27 cellular contexts compared by ENCODE assay signal in the genomic region with DNA sequence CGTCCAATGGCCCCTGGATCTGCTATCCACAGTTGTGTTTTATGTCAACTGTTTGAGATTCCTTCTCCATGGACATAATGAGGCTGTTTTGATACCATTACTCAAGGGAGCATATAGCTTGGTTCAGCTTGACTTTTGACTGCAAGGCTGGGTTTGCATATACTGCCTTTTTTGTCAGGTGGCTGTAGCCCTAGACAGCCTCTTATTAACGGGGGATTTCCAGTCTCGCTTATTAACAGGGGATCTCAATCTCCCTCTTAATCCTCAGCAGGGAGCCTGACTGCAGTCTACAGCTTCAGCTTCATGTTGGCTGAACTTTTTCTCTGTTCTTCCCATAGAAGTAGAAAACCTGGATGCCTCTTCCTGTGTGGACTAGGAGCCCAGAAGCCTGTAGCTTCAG.
DNase-seq lines count a peak whose midpoint lies in the region; ATAC-seq, FAIRE-seq and TF ChIP-seq lines count a peak whose summit lies in the region.
"Had no signal": no experiment of that assay in that cellular context is flagged by ENCODE, and none has a peak within 500 bp of the region (broad histone marks: within the 10 kb centered on the region; RNA-seq: fewer than 3 reads in every experiment).

No MANE protein-coding gene starts in this region.

- in situ Hi-C loops in GM12878 (cut with MboI) = no loop called here

- 29% methylated on average over 3 of the region's 3 CpGs for WGBS in GM12878 (ENCODE audit: insufficient coverage, insufficient replicate concordance, low lambda C conversion rate, missing lambda C conversion rate)
- WGBS in adrenal gland, 4 donors = 78 to 88% (median 80%) methylated on average over 3 of the region's 3 CpGs

- no peak overlapping the region for H3K9ac ChIP-seq in GM12878 (ENCODE audit: control insufficient read depth, insufficient read depth, low read length)

- H3K4me2 ChIP-seq in GM12878 (ENCODE audit: control insufficient read depth, insufficient read depth) = no peak overlapping the region

- RAD21 ChIA-PET in GM12878 (lab: Charles Lee; ENCODE audit: unreplicated experiment) = interaction anchor here (1.0 to 1.5 kb wide), 3 partner anchors 15 to 20 kb away, joined by 3 to 7 read pairs (median 6); no protein-coding TSS in a partner anchor

- no peak for TF ChIP-seq RAD21 in GM12878 (IDR thresholded peaks at IDR 0.05; ENCODE audit: insufficient read depth, low read depth, low read length)

- CTCF ChIA-PET in A673 (lab: Charles Lee) = no interaction called here
- CTCF ChIA-PET in GM12878 (lab: Yijun Ruan, JAX) = interaction anchor here (0.8 kb wide), 1 partner anchor 14 kb away, joined by 3 read pairs; no protein-coding TSS in a partner anchor

- no peak for FAIRE-seq in GM12878 (lab: Jason Lieb, UNC)
- FAIRE-seq: islet of Langerhans had no signal

- DNase-seq in A673 (ENCODE audit: low spot score) (peak; percentile 56), GM12878 (ENCODE audit: low read depth, low spot score) (no peak), DMS114 treated with DMSO at 0.1 percent for 48 hours (lab: John Stamatoyannopoulos, UW; ENCODE audit: unreplicated experiment) (no peak), NCI-H2029 treated with DMSO at 0.1 percent for 48 hours (lab: John Stamatoyannopoulos, UW) (no peak), adrenal gland (no peak)
- DNase-seq: activated CD4-positive, alpha-beta T cell treated with anti-CD3 and anti-CD28 coated beads, Interleukin-2, amount 10 ng/mL, durations not matched to agents 24 days and 14 days; activated naive CD4-positive, alpha-beta T cell treated with Interleukin-2 at 50 U/mL for 16 hours; activated T-cell treated with anti-CD3 and anti-CD28 coated beads, Interleukin-2, amount 50 U/mL, for 4 hours; CD8-positive, alpha-beta memory T cell; DMS 273 treated with DMSO at 0.1 percent for 48 hours; glutamatergic neuron; H9; Karpas-422; left ventricle myocardium inferior; naive thymus-derived CD4-positive, alpha-beta T cell; NCI-H2171; SIG-M5; stimulated activated CD4-positive, alpha-beta T cell treated with anti-CD3 and anti-CD28 coated beads, Interleukin-4, amount 100 ng/mL, for 24 hours had no signal

- H3K9me3 ChIP-seq in A673 (ENCODE audit: low read depth, low read length, poor library complexity, severe bottlenecking) (peaks cover 18% of the 10 kb centered on the region), GM12878 (replicated peaks; ENCODE audit: control insufficient read depth, insufficient read depth, low read length) (no peaks in the 10 kb centered on the region; the same call in 2 of the 3 replicates), adrenal gland (replicated peaks in 1 of 3) (peaks cover 0 to 9% (median 0%) of the 10 kb centered on the region in 3 donors)
- H3K9me3 ChIP-seq: prostate gland had no signal

- H4K20me1 ChIP-seq in GM12878 (ENCODE audit: control insufficient read depth, insufficient read depth) = no peaks in the 10 kb centered on the region

- POLR2A ChIA-PET in A673 (lab: Charles Lee; ENCODE audit: low non-redundant PET) (no interaction called here), GM12878 (lab: Charles Lee) (interaction anchor here (0.6 to 1.2 kb wide), 2 partner anchors 14 to 39 kb away, joined by 3 to 7 read pairs; no protein-coding TSS in a partner anchor)

- H3K36me3 ChIP-seq in A673 (ENCODE audit: insufficient read depth, low read length, poor library complexity, severe bottlenecking) (no peaks in the 10 kb centered on the region), GM12878 (ENCODE audit: control insufficient read depth in 2 of 2, insufficient read depth in 2 of 2, low read length in 1 of 2) (no peaks in the 10 kb centered on the region), adrenal gland (replicated peaks in 1 of 2) (no peaks in the 10 kb centered on the region)
- H3K36me3 ChIP-seq: left ventricle myocardium inferior, prostate gland had no signal

- H3K27me3 ChIP-seq in A673 (replicated peaks; ENCODE audit: insufficient read depth, low read depth, low read length, poor library complexity) = no peaks in the 10 kb centered on the region
- H3K27me3 ChIP-seq in GM12878 (replicated peaks in 1 of 2; ENCODE audit: control insufficient read depth in 2 of 2, insufficient read depth in 2 of 2, low read length in 1 of 2) = no peaks in the 10 kb centered on the region
- H3K27me3 ChIP-seq in adrenal gland = no peaks in the 10 kb centered on the region

- TF ChIP-seq POLR2A in GM12878 (IDR thresholded peaks at IDR 0.05; ENCODE audit: low read depth, low read length) = no peak
- no peak for TF ChIP-seq POLR2A in adrenal gland (IDR thresholded peaks at IDR 0.05)

- no peaks in the 10 kb centered on the region for H3K79me2 ChIP-seq in GM12878 (ENCODE audit: control insufficient read depth, insufficient read depth, low read length)

- TF ChIP-seq EP300 in GM12878 (IDR thresholded peaks at IDR 0.05; ENCODE audit: borderline replicate concordance in 1 of 2, control insufficient read depth in 1 of 2, low read depth in 2 of 2, low read length in 2 of 2) = no peak

- SMC1A ChIA-PET in GM12878 (lab: Charles Lee; ENCODE audit: uncharacterized antibody, unreplicated experiment) = interaction anchor here (1.3 to 10.5 kb wide), 4 partner anchors 16 to 182 kb away, joined by 3 to 81 read pairs (median 6); no protein-coding TSS in a partner anchor

- intact Hi-C loops in A673 (cut with micrococcal nuclease; ENCODE audit: unreplicated experiment) (no loop called here), GM12878 (cut with micrococcal nuclease; ENCODE audit: unreplicated experiment) (loop anchor here (5.0 kb wide), 1 partner anchor 154 kb away; no protein-coding TSS in a partner anchor), adrenal gland (cut with DNase I) (no loop called here)

- BruUV-seq in A673 (replicated peaks; lab: Mats Ljungman, UMichigan) (no TSS peak), GM12878 (replicated peaks; lab: Mats Ljungman, UMichigan) (no TSS peak)

- no peak overlapping the region for H3K4me3 ChIP-seq in A673 (ENCODE audit: low read depth, low read length, poor library complexity, severe bottlenecking)
- no peak overlapping the region for H3K4me3 ChIP-seq in GM12878
- no peak overlapping the region for H3K4me3 ChIP-seq in adrenal gland
- H3K4me3 ChIP-seq: left ventricle myocardium inferior, prostate gland had no signal

- H2AFZ ChIP-seq in GM12878 (ENCODE audit: control insufficient read depth, low read depth, low read length) = no peak overlapping the region

- peaks cover 26% of the 10 kb centered on the region for H3K4me1 ChIP-seq in A673 (ENCODE audit: insufficient read depth, low read length, poor library complexity, severe bottlenecking)
- H3K4me1 ChIP-seq in GM12878 (ENCODE audit: control insufficient read depth, insufficient read depth, low read length) = peaks cover 4% of the 10 kb centered on the region; the same call in 1 of the 2 replicates
- H3K4me1 ChIP-seq in adrenal gland (replicated peaks in 1 of 2) = no peaks in the 10 kb centered on the region
- H3K4me1 ChIP-seq: left ventricle myocardium inferior, prostate gland had no signal

- ATAC-seq in GM18858 (IDR thresholded peaks at IDR 0.05; ENCODE audit: unreplicated experiment) (peak; percentile 49), HG02759 (IDR thresholded peaks at IDR 0.05; ENCODE audit: unreplicated experiment) (peak; percentile 59), GM12878 (peak; percentile 85), GM21786 (IDR thresholded peaks at IDR 0.05; ENCODE audit: unreplicated experiment) (no peak)
- ATAC-seq: activated T-cell treated with anti-CD3 and anti-CD28 coated beads, Interleukin-2, amount 50 U/mL, for 4 hours; naive thymus-derived CD4-positive, alpha-beta T cell; Panc1; stimulated activated effector memory CD8-positive, alpha-beta T cell treated with anti-CD3 and anti-CD28 coated beads, Interleukin-12 subunit alpha, Interleukin-12 subunit beta, amount 100 ng/mL, for 72 hours had no signal

- TF ChIP-seq CTCF in A673 (conservative IDR thresholded peaks at IDR 0.05; ENCODE audit: low read depth, low read length) (no peak), GM12878 (IDR thresholded peaks at IDR 0.05 in 2 of 3, conservative IDR thresholded peaks at IDR 0.05 in 1 of 3; ENCODE audit: control insufficient read depth in 2 of 3, extremely low read depth in 1 of 3, insufficient read depth in 1 of 3, low read depth in 3 of 3, low read length in 3 of 3) (no peak), adrenal gland (IDR thresholded peaks at IDR 0.05) (no peak)

- H3K27ac ChIP-seq in A673 (ENCODE audit: low read depth, low read length, poor library complexity, severe bottlenecking) = peak overlapping the region; percentile 17
- H3K27ac ChIP-seq in GM12878 (ENCODE audit: control insufficient read depth, insufficient read depth) = no peak overlapping the region
- no peak overlapping the region for H3K27ac ChIP-seq in adrenal gland
- H3K27ac ChIP-seq: epithelial cell of prostate, left ventricle myocardium inferior, prostate gland, VCaP had no signal

TF ChIP-seq in GM12878, 131 proteins besides CTCF, POLR2A, EP300 and RAD21 (continues in another document):
- TF ChIP-seq MLLT1 (IDR thresholded peaks at IDR 0.05) = no peak
- TF ChIP-seq RELB (IDR thresholded peaks at IDR 0.05; ENCODE audit: low read depth) = peak; percentile 35; the same call in 1 of the 2 replicates
- peak; percentile 22; the same call in 1 of the 3 replicates for TF ChIP-seq POU2F2 (IDR thresholded peaks at IDR 0.05; ENCODE audit: borderline replicate concordance, low read depth, low read length)
